1 cellular context compared by ENCODE assay signal in the genomic region with DNA sequence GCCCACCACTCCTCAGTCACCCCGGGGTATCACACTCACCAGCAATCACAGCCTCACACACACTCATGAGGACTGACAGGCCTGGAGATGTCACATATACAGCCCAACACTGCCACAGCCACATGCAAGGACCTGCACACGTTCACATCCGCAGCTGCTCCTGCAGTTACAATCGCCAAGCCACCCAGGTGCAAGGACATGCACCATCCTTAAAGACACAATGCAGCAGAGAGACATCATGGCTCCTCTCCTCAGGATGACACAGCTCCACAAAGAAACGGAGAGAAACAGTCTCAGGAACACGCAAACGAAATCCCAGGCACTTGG.
TF ChIP-seq lines count a peak whose summit lies in the region.

No MANE protein-coding gene starts in this region.

TF ChIP-seq in SK-N-SH, 30 proteins besides CTCF, POLR2A, EP300 and RAD21 (continued from another document):
- TF ChIP-seq, protein P1, sequence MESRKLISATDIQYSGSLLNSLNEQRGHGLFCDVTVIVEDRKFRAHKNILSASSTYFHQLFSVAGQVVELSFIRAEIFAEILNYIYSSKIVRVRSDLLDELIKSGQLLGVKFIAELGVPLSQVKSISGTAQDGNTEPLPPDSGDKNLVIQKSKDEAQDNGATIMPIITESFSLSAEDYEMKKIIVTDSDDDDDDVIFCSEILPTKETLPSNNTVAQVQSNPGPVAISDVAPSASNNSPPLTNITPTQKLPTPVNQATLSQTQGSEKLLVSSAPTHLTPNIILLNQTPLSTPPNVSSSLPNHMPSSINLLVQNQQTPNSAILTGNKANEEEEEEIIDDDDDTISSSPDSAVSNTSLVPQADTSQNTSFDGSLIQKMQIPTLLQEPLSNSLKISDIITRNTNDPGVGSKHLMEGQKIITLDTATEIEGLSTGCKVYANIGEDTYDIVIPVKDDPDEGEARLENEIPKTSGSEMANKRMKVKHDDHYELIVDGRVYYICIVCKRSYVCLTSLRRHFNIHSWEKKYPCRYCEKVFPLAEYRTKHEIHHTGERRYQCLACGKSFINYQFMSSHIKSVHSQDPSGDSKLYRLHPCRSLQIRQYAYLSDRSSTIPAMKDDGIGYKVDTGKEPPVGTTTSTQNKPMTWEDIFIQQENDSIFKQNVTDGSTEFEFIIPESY (IDR thresholded peaks at IDR 0.05; ENCODE audit: borderline replicate concordance, low read depth) = no peak
- TF ChIP-seq, protein P2, sequence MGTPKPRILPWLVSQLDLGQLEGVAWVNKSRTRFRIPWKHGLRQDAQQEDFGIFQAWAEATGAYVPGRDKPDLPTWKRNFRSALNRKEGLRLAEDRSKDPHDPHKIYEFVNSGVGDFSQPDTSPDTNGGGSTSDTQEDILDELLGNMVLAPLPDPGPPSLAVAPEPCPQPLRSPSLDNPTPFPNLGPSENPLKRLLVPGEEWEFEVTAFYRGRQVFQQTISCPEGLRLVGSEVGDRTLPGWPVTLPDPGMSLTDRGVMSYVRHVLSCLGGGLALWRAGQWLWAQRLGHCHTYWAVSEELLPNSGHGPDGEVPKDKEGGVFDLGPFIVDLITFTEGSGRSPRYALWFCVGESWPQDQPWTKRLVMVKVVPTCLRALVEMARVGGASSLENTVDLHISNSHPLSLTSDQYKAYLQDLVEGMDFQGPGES (IDR thresholded peaks at IDR 0.05; ENCODE audit: low read depth, low read length) = no peak
- TF ChIP-seq MEF2A (IDR thresholded peaks at IDR 0.05; ENCODE audit: borderline replicate concordance, low read depth) (no peak), SMC3 (IDR thresholded peaks at IDR 0.05; ENCODE audit: low read depth, low read length) (no peak), CHD2 (IDR thresholded peaks at IDR 0.05; ENCODE audit: low read length, partially characterized antibody) (no peak), ELF1 (IDR thresholded peaks at IDR 0.05) (no peak), EZH2phosphoT487 (IDR thresholded peaks at IDR 0.05; ENCODE audit: borderline replicate concordance, low read depth) (no peak)
- TF ChIP-seq, protein P3, sequence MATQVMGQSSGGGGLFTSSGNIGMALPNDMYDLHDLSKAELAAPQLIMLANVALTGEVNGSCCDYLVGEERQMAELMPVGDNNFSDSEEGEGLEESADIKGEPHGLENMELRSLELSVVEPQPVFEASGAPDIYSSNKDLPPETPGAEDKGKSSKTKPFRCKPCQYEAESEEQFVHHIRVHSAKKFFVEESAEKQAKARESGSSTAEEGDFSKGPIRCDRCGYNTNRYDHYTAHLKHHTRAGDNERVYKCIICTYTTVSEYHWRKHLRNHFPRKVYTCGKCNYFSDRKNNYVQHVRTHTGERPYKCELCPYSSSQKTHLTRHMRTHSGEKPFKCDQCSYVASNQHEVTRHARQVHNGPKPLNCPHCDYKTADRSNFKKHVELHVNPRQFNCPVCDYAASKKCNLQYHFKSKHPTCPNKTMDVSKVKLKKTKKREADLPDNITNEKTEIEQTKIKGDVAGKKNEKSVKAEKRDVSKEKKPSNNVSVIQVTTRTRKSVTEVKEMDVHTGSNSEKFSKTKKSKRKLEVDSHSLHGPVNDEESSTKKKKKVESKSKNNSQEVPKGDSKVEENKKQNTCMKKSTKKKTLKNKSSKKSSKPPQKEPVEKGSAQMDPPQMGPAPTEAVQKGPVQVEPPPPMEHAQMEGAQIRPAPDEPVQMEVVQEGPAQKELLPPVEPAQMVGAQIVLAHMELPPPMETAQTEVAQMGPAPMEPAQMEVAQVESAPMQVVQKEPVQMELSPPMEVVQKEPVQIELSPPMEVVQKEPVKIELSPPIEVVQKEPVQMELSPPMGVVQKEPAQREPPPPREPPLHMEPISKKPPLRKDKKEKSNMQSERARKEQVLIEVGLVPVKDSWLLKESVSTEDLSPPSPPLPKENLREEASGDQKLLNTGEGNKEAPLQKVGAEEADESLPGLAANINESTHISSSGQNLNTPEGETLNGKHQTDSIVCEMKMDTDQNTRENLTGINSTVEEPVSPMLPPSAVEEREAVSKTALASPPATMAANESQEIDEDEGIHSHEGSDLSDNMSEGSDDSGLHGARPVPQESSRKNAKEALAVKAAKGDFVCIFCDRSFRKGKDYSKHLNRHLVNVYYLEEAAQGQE (IDR thresholded peaks at IDR 0.05; ENCODE audit: low read depth, low read length) = no peak
TF ChIP-seq in SK-N-SH: peak in this region for 0.
